3 cellular contexts compared by ENCODE assay signal in genomic region chr1:229378035-229378434, GRCh38. TPM values are rescaled to one million over a fixed set of nuclear protein-coding genes. Genes with fewer than 3 reads are reported as not detected.
"Had no signal": no experiment of that assay in that cellular context is flagged by ENCODE, and none has a peak within 500 bp of the region (broad histone marks: within the 10 kb centered on the region; RNA-seq: fewer than 3 reads in every experiment).

No MANE protein-coding gene starts in this region.

RNA-seq across cellular contexts. Expression of gene ACTA1, which starts 55.9 kb away (rescaled TPM):
- total RNA-seq: subcutaneous adipose tissue, upper lobe of right lung, vagina had no signal
